In the genomic region with DNA sequence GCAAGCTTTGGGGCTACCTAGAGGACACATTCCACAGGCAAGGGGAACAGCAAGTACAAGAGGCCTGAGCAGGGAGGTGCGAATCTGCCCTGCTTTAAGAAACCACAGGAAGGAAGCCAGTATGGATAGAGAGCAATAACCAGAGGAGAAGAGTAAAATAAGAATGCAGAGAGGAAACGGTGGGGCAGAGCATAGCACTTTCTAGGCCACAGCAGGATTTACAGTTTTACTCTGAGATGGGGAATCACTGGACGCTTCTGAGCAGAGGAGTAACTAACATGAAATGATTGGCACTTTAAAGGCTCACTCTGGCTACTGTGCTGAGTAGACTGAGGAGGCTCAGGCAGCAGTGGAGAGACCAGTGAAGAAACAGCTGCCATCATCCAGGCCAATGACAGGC, we compare ENCODE assay signal across 15 cellular contexts. TPM values are rescaled to one million over a fixed set of nuclear protein-coding genes. Genes with fewer than 3 reads are reported as not detected.
A peak's percentile ranks its signal among the peaks of the same experiment; 100 is the strongest.
DNase-seq lines count a peak whose midpoint lies in the region; ATAC-seq, FAIRE-seq and TF ChIP-seq lines count a peak whose summit lies in the region.
"Had no signal": no experiment of that assay in that cellular context is flagged by ENCODE, and none has a peak within 500 bp of the region (broad histone marks: within the 10 kb centered on the region; RNA-seq: fewer than 3 reads in every experiment).

No MANE protein-coding gene starts in this region.

- no peaks in the 10 kb centered on the region for H3K9me1 ChIP-seq in endothelial cell of umbilical vein (replicated peaks; ENCODE audit: control insufficient read depth, extremely low read depth, insufficient read depth, low read length)

- no peak for DNase-seq in activated naive CD8-positive, alpha-beta T cell treated with anti-CD3 and anti-CD28 coated beads, Interleukin-2, amount 10 ng/mL, durations not matched to agents 7 days and 5 days
- no peak for DNase-seq in activated naive CD8-positive, alpha-beta T cell treated with anti-CD3 and anti-CD28 coated beads for 36 hours
- DNase-seq in NOMO-1 treated with dmso at 0.1 percent for 144 hours (lab: John Stamatoyannopoulos, UW; ENCODE audit: unreplicated experiment) (peak; percentile 78), endothelial cell of umbilical vein (ENCODE audit: low read depth, low spot score) (peak; percentile 20), upper lobe of right lung (no peak), Calu3 (no peak), NCI-H1417 (lab: John Stamatoyannopoulos, UW) (no peak), endothelial cell (ENCODE audit: low spot score) (no peak)
- DNase-seq: activated CD4-positive, alpha-beta T cell treated with anti-CD3 and anti-CD28 coated beads, Interleukin-2, amount 50 U/mL, for 1 hour; cortex of kidney; EL; NCI-H774; nephron progenitor cell; spleen had no signal

- H3K4me3 ChIP-seq in endothelial cell of umbilical vein (replicated peaks in 1 of 3; ENCODE audit: insufficient read depth in 1 of 3, low read depth in 1 of 3, low read length in 3 of 3) (no peak overlapping the region), upper lobe of right lung (no peak overlapping the region)
- H3K4me3 ChIP-seq: spleen had no signal

- BruUV-seq in endothelial cell of umbilical vein (replicated peaks; lab: Mats Ljungman, UMichigan) (no TSS peak), Calu3 (replicated peaks; lab: Mats Ljungman, UMichigan) (no TSS peak)

- H4K20me1 ChIP-seq in endothelial cell of umbilical vein (replicated peaks; ENCODE audit: control insufficient read depth, extremely low read depth, insufficient read depth, low read length) = peaks cover 4% of the 10 kb centered on the region

- no peak for TF ChIP-seq CTCF in endothelial cell of umbilical vein (IDR thresholded peaks at IDR 0.05; ENCODE audit: extremely low read depth in 1 of 2, insufficient read depth in 1 of 2, low read depth in 1 of 2, low read length in 2 of 2)
- no peak for TF ChIP-seq CTCF in upper lobe of right lung (IDR thresholded peaks at IDR 0.05)
- TF ChIP-seq CTCF in Calu3 (IDR thresholded peaks at IDR 0.05; ENCODE audit: unreplicated experiment) = no peak
- no peak for TF ChIP-seq CTCF in endothelial cell (IDR thresholded peaks at IDR 0.05; ENCODE audit: unreplicated experiment)

- no peak overlapping the region for H3K4me2 ChIP-seq in endothelial cell of umbilical vein (ENCODE audit: insufficient read depth, low read length)

- H3K9ac ChIP-seq in endothelial cell of umbilical vein (replicated peaks; ENCODE audit: extremely low read depth, insufficient read depth, low read length) = no peak overlapping the region

- peaks cover 33% of the 10 kb centered on the region for H3K4me1 Mint-ChIP-seq in activated naive CD8-positive, alpha-beta T cell treated with anti-CD3 and anti-CD28 coated beads, Interleukin-2, amount 10 ng/mL, durations not matched to agents 7 days and 5 days
- H3K4me1 Mint-ChIP-seq in activated naive CD8-positive, alpha-beta T cell treated with anti-CD3 and anti-CD28 coated beads for 36 hours = peaks cover 32% of the 10 kb centered on the region
- H3K4me1 Mint-ChIP-seq in Calu3 (ENCODE audit: low read depth, unreplicated experiment) (peaks cover 11% of the 10 kb centered on the region), endothelial cell (ENCODE audit: unreplicated experiment) (no peaks in the 10 kb centered on the region)
- H3K4me1 Mint-ChIP-seq: nephron progenitor cell had no signal

- POLR2A ChIA-PET in activated naive CD8-positive, alpha-beta T cell treated with anti-CD3 and anti-CD28 coated beads, Interleukin-2, amount 10 ng/mL, durations not matched to agents 7 days and 5 days (lab: Charles Lee) = interaction anchor here (1.2 kb wide), 1 partner anchor 9 kb away, joined by 4 read pairs; no protein-coding TSS in a partner anchor
- POLR2A ChIA-PET in endothelial cell of umbilical vein (lab: Charles Lee) = no interaction called here

- H3K9me3 ChIP-seq in endothelial cell of umbilical vein (replicated peaks; ENCODE audit: control insufficient read depth, insufficient read depth, low read length) = no peaks in the 10 kb centered on the region
- no peaks in the 10 kb centered on the region for H3K9me3 ChIP-seq in upper lobe of right lung
- H3K9me3 ChIP-seq: spleen had no signal

- H3K9me3 Mint-ChIP-seq in activated naive CD8-positive, alpha-beta T cell treated with anti-CD3 and anti-CD28 coated beads, Interleukin-2, amount 10 ng/mL, durations not matched to agents 7 days and 5 days = peaks cover 1% of the 10 kb centered on the region
- H3K9me3 Mint-ChIP-seq in activated naive CD8-positive, alpha-beta T cell treated with anti-CD3 and anti-CD28 coated beads for 36 hours = peaks cover 6% of the 10 kb centered on the region
- H3K9me3 Mint-ChIP-seq in Calu3 (ENCODE audit: low read depth, unreplicated experiment) (peaks cover 2% of the 10 kb centered on the region), endothelial cell (ENCODE audit: unreplicated experiment) (no peaks in the 10 kb centered on the region)

- CTCF ChIA-PET in endothelial cell of umbilical vein (lab: Charles Lee) (interaction anchor here (1.3 to 1.4 kb wide), 3 partner anchors 9 to 19 kb away, joined by 3 read pairs; no protein-coding TSS in a partner anchor), Calu3 (lab: Charles Lee) (no interaction called here)

- H3K4me1 ChIP-seq in endothelial cell of umbilical vein (ENCODE audit: control insufficient read depth, extremely low read depth, insufficient read depth, low read length) (peaks cover 27% of the 10 kb centered on the region), upper lobe of right lung (peaks cover 40% of the 10 kb centered on the region)

- peak; percentile 47 for FAIRE-seq in endothelial cell of umbilical vein (lab: Jason Lieb, UNC)
- FAIRE-seq: keratinocyte had no signal

- H3K36me3 Mint-ChIP-seq in activated naive CD8-positive, alpha-beta T cell treated with anti-CD3 and anti-CD28 coated beads, Interleukin-2, amount 10 ng/mL, durations not matched to agents 7 days and 5 days = peaks cover 26% of the 10 kb centered on the region
- H3K36me3 Mint-ChIP-seq in activated naive CD8-positive, alpha-beta T cell treated with anti-CD3 and anti-CD28 coated beads for 36 hours = peaks cover 23% of the 10 kb centered on the region
- H3K36me3 Mint-ChIP-seq in Calu3 (ENCODE audit: insufficient read depth, unreplicated experiment) (peaks cover 7% of the 10 kb centered on the region), endothelial cell (ENCODE audit: low read depth, unreplicated experiment) (peaks cover 10% of the 10 kb centered on the region)

- H3K4me3 Mint-ChIP-seq in activated naive CD8-positive, alpha-beta T cell treated with anti-CD3 and anti-CD28 coated beads, Interleukin-2, amount 10 ng/mL, durations not matched to agents 7 days and 5 days = no peak overlapping the region
- no peak overlapping the region for H3K4me3 Mint-ChIP-seq in activated naive CD8-positive, alpha-beta T cell treated with anti-CD3 and anti-CD28 coated beads for 36 hours
- H3K4me3 Mint-ChIP-seq in Calu3 (ENCODE audit: low read depth, unreplicated experiment) (no peak overlapping the region), endothelial cell (ENCODE audit: unreplicated experiment) (no peak overlapping the region)
- H3K4me3 Mint-ChIP-seq: nephron progenitor cell had no signal

- ATAC-seq in activated naive CD8-positive, alpha-beta T cell treated with anti-CD3 and anti-CD28 coated beads, Interleukin-2, amount 10 ng/mL, durations not matched to agents 7 days and 5 days (ENCODE audit: low read depth) = peak; percentile 57
- ATAC-seq in upper lobe of right lung = peak; percentile 43

- peaks cover 91% of the 10 kb centered on the region for H3K79me2 ChIP-seq in endothelial cell of umbilical vein (ENCODE audit: control insufficient read depth, insufficient read depth, low read length)

- no peaks in the 10 kb centered on the region for H3K27me3 Mint-ChIP-seq in activated naive CD8-positive, alpha-beta T cell treated with anti-CD3 and anti-CD28 coated beads, Interleukin-2, amount 10 ng/mL, durations not matched to agents 7 days and 5 days
- no peaks in the 10 kb centered on the region for H3K27me3 Mint-ChIP-seq in activated naive CD8-positive, alpha-beta T cell treated with anti-CD3 and anti-CD28 coated beads for 36 hours
- H3K27me3 Mint-ChIP-seq in Calu3 (ENCODE audit: unreplicated experiment) (no peaks in the 10 kb centered on the region), endothelial cell (ENCODE audit: unreplicated experiment) (no peaks in the 10 kb centered on the region)

- no peak for TF ChIP-seq POLR2A in endothelial cell of umbilical vein (IDR thresholded peaks at IDR 0.05; ENCODE audit: low read depth, low read length)

- dilution Hi-C loops in endothelial cell of umbilical vein (cut with MboI; ENCODE audit: extremely low pct_ligation_motif_present, low sequenced_read_pairs) = no loop called here

- H2AFZ ChIP-seq in endothelial cell of umbilical vein (ENCODE audit: low read depth, low read length) = no peak overlapping the region

- intact Hi-C loops in endothelial cell of umbilical vein (cut with micrococcal nuclease) (no loop called here), upper lobe of right lung (cut with DNase I) (no loop called here), Calu3 (cut with micrococcal nuclease; ENCODE audit: unreplicated experiment) (no loop called here)

- H3K27ac Mint-ChIP-seq in activated naive CD8-positive, alpha-beta T cell treated with anti-CD3 and anti-CD28 coated beads, Interleukin-2, amount 10 ng/mL, durations not matched to agents 7 days and 5 days = no peak overlapping the region
- H3K27ac Mint-ChIP-seq in activated naive CD8-positive, alpha-beta T cell treated with anti-CD3 and anti-CD28 coated beads for 36 hours = no peak overlapping the region
- no peak overlapping the region for H3K27ac Mint-ChIP-seq in Calu3 (ENCODE audit: unreplicated experiment)
- no peak overlapping the region for H3K27ac Mint-ChIP-seq in endothelial cell (ENCODE audit: unreplicated experiment)
- H3K27ac Mint-ChIP-seq: nephron progenitor cell had no signal

- H3K27ac ChIP-seq in endothelial cell of umbilical vein (ENCODE audit: insufficient read depth, low read depth, low read length) (no peak overlapping the region), upper lobe of right lung (no peak overlapping the region)

- H3K27me3 ChIP-seq in endothelial cell of umbilical vein (ENCODE audit: control insufficient read depth in 2 of 2, insufficient read depth in 2 of 2, low read length in 2 of 2) (no peaks in the 10 kb centered on the region), upper lobe of right lung (no peaks in the 10 kb centered on the region)
- H3K27me3 ChIP-seq: spleen had no signal

- H3K36me3 ChIP-seq in endothelial cell of umbilical vein (ENCODE audit: control insufficient read depth in 2 of 2, extremely low read depth in 1 of 2, insufficient read depth in 2 of 2, low read length in 2 of 2) (peaks cover 0 to 2% of the 10 kb centered on the region in 2 experiments), upper lobe of right lung (no peaks in the 10 kb centered on the region)

RNA-seq across cellular contexts. Expression of a gene that starts 23.8 kb away (rescaled TPM):
- 100 to 1,000 TPM; 143 to 144 TPM for total RNA-seq in activated naive CD8-positive, alpha-beta T cell treated with anti-CD3 and anti-CD28 coated beads, Interleukin-2, amount 10 ng/mL, durations not matched to agents 7 days and 5 days
- 10 to 100 TPM; 78.3 to 85.4 TPM for total RNA-seq in activated naive CD8-positive, alpha-beta T cell treated with anti-CD3 and anti-CD28 coated beads for 36 hours
- 116 and 127 TPM in 2 replicates for total RNA-seq in endothelial cell of umbilical vein
- polyA plus RNA-seq in endothelial cell of umbilical vein = 29.2 and 31.0 TPM in 2 replicates
- polyA plus RNA-seq in endothelial cell of umbilical vein (2011; cell fraction: cytosol; rRNA removed) = 41.4 and 42.4 TPM in 2 replicates
- polyA plus RNA-seq in endothelial cell of umbilical vein (2011; cell fraction: nucleus; rRNA removed) = 86.7 and 94.8 TPM in 2 replicates
- polyA plus RNA-seq in endothelial cell of umbilical vein (2012) = 45.3 and 54.2 TPM in 2 replicates
- 94.4 and 98.8 TPM in 2 replicates for polyA minus RNA-seq in endothelial cell of umbilical vein
- 11.4 TPM for polyA minus RNA-seq in endothelial cell of umbilical vein (2011; cell fraction: cytosol; rRNA and poly(A)+ RNA removed)
- polyA minus RNA-seq in endothelial cell of umbilical vein (2011; cell fraction: nucleus; rRNA and poly(A)+ RNA removed) = 152 and 180 TPM in 2 replicates
- total RNA-seq in upper lobe of right lung = 72.6 TPM
- 46.7 and 60.1 TPM in 2 replicates for total RNA-seq in Calu3 (2022)
- 144 TPM for total RNA-seq in endothelial cell (ENCODE audit: unreplicated experiment)

Comparison
In these comparisons a context has a peak if more than half of its experiments do, and no peak if none do; other contexts are left out.
1. DNase-seq: peak in NOMO-1 treated with dmso at 0.1 percent for 144 hours (single experiment) and endothelial cell of umbilical vein (single experiment); none in activated naive CD8-positive, alpha-beta T cell treated with anti-CD3 and anti-CD28 coated beads, Interleukin-2, amount 10 ng/mL, durations not matched to agents 7 days and 5 days (single experiment), activated naive CD8-positive, alpha-beta T cell treated with anti-CD3 and anti-CD28 coated beads for 36 hours (single experiment), upper lobe of right lung (single experiment), Calu3 (single experiment), NCI-H1417 (0 of 3) and endothelial cell (single experiment).